7 cellular contexts compared by ENCODE assay signal in genomic region chr22:37803195-37803635, GRCh38. TPM values are rescaled to one million over a fixed set of nuclear protein-coding genes. Genes with fewer than 3 reads are reported as not detected.
DNase-seq lines count a peak whose midpoint lies in the region; ATAC-seq, FAIRE-seq and TF ChIP-seq lines count a peak whose summit lies in the region.

No MANE protein-coding gene starts in this region.

- H3K4me1 Mint-ChIP-seq in H9 = peaks cover 31 to 33% of the 10 kb centered on the region in 2 experiments

- no peaks in the 10 kb centered on the region; the same call in 1 of the 2 replicates for H3K4me1 ChIP-seq in H9 (ENCODE audit: insufficient read depth, low read length)
- peaks cover 13% of the 10 kb centered on the region for H3K4me1 ChIP-seq in PC-3 (ENCODE audit: insufficient read depth, low read length)
- H3K4me1 ChIP-seq in prostate gland (replicated peaks) = no peaks in the 10 kb centered on the region
- H3K4me1 ChIP-seq in kidney (ENCODE audit: control insufficient read depth in 1 of 2, insufficient read depth in 1 of 2, low read depth in 1 of 2, low read length in 2 of 2) = peaks cover 11 to 15% of the 10 kb centered on the region in 2 donors

- ATAC-seq in PC-3 = no peak
- ATAC-seq in GM18505 (IDR thresholded peaks at IDR 0.05; ENCODE audit: unreplicated experiment) = no peak

- no peaks in the 10 kb centered on the region for H3K36me3 ChIP-seq in PC-3 (ENCODE audit: low read depth, low read length)
- H3K36me3 ChIP-seq in prostate gland = no peaks in the 10 kb centered on the region
- no peaks in the 10 kb centered on the region for H3K36me3 ChIP-seq in kidney (ENCODE audit: control insufficient read depth in 1 of 2, insufficient read depth in 2 of 2, low read length in 2 of 2)
- no peaks in the 10 kb centered on the region for H3K36me3 ChIP-seq in MG63

- TF ChIP-seq POLR2A in prostate gland (IDR thresholded peaks at IDR 0.05) (no peak), GM18505 (IDR thresholded peaks at IDR 0.05; ENCODE audit: borderline replicate concordance, extremely low read depth, insufficient read depth, insufficient read length) (no peak)

- peak overlapping the region; percentile 10 to 81 (median 46); a peak in 3 of 7 replicates for H3K27ac Mint-ChIP-seq in H9

- peaks cover 0 to 4% of the 10 kb centered on the region in 2 experiments; a peak in 3 of 5 replicates for H3K9me3 Mint-ChIP-seq in H9

- H2BK120ac ChIP-seq in H9 (ENCODE audit: low read depth, low read length, poor library complexity, severe bottlenecking) = no peak overlapping the region

- no peak overlapping the region for H3K23ac ChIP-seq in H9 (ENCODE audit: insufficient read length, low read depth, low read length)

- H3K4me2 ChIP-seq in H9 (ENCODE audit: insufficient read depth, insufficient read length, low read length) (peak overlapping the region; percentile 87), PC-3 (ENCODE audit: low read length) (peak overlapping the region; percentile 100)

- peak overlapping the region; percentile 97 for H4K91ac ChIP-seq in H9 (ENCODE audit: insufficient read length, low read depth, low read length)

- H3K14ac ChIP-seq in H9 (ENCODE audit: insufficient read depth, low read length) = peak overlapping the region; percentile 93; the same call in 1 of the 2 replicates

- H3K27me3 Mint-ChIP-seq in H9 (ENCODE audit: low read depth) = peaks cover 67% of the 10 kb centered on the region

- no peak overlapping the region for H4K8ac ChIP-seq in H9 (replicated peaks; ENCODE audit: insufficient read length, low read depth, low read length)

- H3K9me2 ChIP-seq in PC-3 (replicated peaks; ENCODE audit: low read length) = no peaks in the 10 kb centered on the region

- H4K20me1 ChIP-seq in H9 (ENCODE audit: control insufficient read depth, insufficient read depth, insufficient read length) (no peaks in the 10 kb centered on the region), PC-3 (ENCODE audit: low read length) (peaks cover 19% of the 10 kb centered on the region)

- DNase-seq in H9 = no peak
- no peak for DNase-seq in PC-3
- no peak for DNase-seq in epithelial cell of esophagus (ENCODE audit: low read depth)
- DNase-seq in prostate gland (ENCODE audit: low spot score) = no peak
- no peak for DNase-seq in kidney
- DNase-seq in MG63 = no peak

- H2BK20ac ChIP-seq in H9 (ENCODE audit: low read depth, low read length, poor library complexity, severe bottlenecking) = no peak overlapping the region

- H3K4me3 Mint-ChIP-seq in H9 = peak overlapping the region; percentile 66 to 89

- peaks cover 13% of the 10 kb centered on the region; the same call in 1 of the 2 replicates for H3K27me3 ChIP-seq in H9 (ENCODE audit: insufficient read depth, low read length)
- no peaks in the 10 kb centered on the region for H3K27me3 ChIP-seq in PC-3 (ENCODE audit: low read length)
- H3K27me3 ChIP-seq in prostate gland (replicated peaks; ENCODE audit: insufficient read depth) = no peaks in the 10 kb centered on the region
- peaks cover 4% of the 10 kb centered on the region; the same call in 1 of the 2 replicates for H3K27me3 ChIP-seq in MG63

- intact Hi-C loops in PC-3 (cut with micrococcal nuclease) = loop anchor here (10.0 kb wide), 1 partner anchor 118 kb away; the partner anchor contains the start of gene NOL12
- intact Hi-C loops in prostate gland (cut with DNase I) = no loop called here
- intact Hi-C loops in kidney (cut with DNase I) = no loop called here

- H3K79me2 ChIP-seq in H9 (ENCODE audit: insufficient read depth, low read length) = no peaks in the 10 kb centered on the region
- H3K79me2 ChIP-seq in PC-3 (ENCODE audit: low read length) = peaks cover 22% of the 10 kb centered on the region

- peak overlapping the region; percentile 67 for H3K18ac ChIP-seq in H9 (ENCODE audit: insufficient read length, low read depth, low read length)

- no peak overlapping the region for H2BK12ac ChIP-seq in H9 (ENCODE audit: insufficient read length, low read depth, low read length)

- no peaks in the 10 kb centered on the region; a peak in 1 of 7 replicates for H3K36me3 Mint-ChIP-seq in H9 (ENCODE audit: insufficient read depth in 1 of 3, low read depth in 3 of 3)

- H2BK15ac ChIP-seq in H9 (ENCODE audit: low read depth, low read length) = no peak overlapping the region

- no peak for FAIRE-seq in kidney (lab: Jason Lieb, UNC)

- no CpG with 5 or more reads among the region's 16 CpGs for WGBS in H9 (ENCODE audit: extremely low coverage, insufficient read length, low lambda C conversion rate)
- 47% methylated on average over 16 of the region's 16 CpGs for WGBS in prostate gland

- H3K4ac ChIP-seq in H9 (ENCODE audit: low read depth, low read length) = no peak overlapping the region

- POLR2A ChIA-PET in PC-3 (lab: Charles Lee; ENCODE audit: unreplicated experiment) = no interaction called here

- H3K56ac ChIP-seq in H9 (ENCODE audit: insufficient read length, low read depth, low read length) = no peak overlapping the region

- no peaks in the 10 kb centered on the region for H3K79me1 ChIP-seq in H9 (ENCODE audit: insufficient read depth, low read depth, low read length, poor library complexity, severe bottlenecking)

- H2AFZ ChIP-seq in H9 (ENCODE audit: low read length) (no peak overlapping the region), PC-3 (ENCODE audit: low read length) (peak overlapping the region; percentile 95; the same call in 1 of the 2 replicates)

- H4K5ac ChIP-seq in H9 (ENCODE audit: insufficient read length, low read depth, low read length) = no peak overlapping the region

- H3K4me3 ChIP-seq in PC-3 (ENCODE audit: low read length) = peak overlapping the region; percentile 82
- H3K4me3 ChIP-seq in epithelial cell of esophagus (ENCODE audit: low read length) = peak overlapping the region; percentile 64
- H3K4me3 ChIP-seq in prostate gland = peak overlapping the region in 1 of 2 donors; percentile 63
- H3K4me3 ChIP-seq in kidney (ENCODE audit: low read length in 2 of 2) = peak overlapping the region in 1 of 2 donors; percentile 71
- no peak overlapping the region for H3K4me3 ChIP-seq in MG63

- CTCF ChIA-PET in PC-3 (lab: Charles Lee) = no interaction called here

- H3F3A ChIP-seq in PC-3 (ENCODE audit: low read length, unreplicated experiment) = peaks cover 15% of the 10 kb centered on the region

- H3K27ac ChIP-seq in H9 (ENCODE audit: insufficient read length, low read depth, low read length) (no peak overlapping the region), PC-3 (ENCODE audit: low read length) (no peak overlapping the region), prostate gland (peak overlapping the region; percentile 7 to 94), kidney (ENCODE audit: low read depth in 2 of 2, low read length in 2 of 2) (no peak overlapping the region)

- TF ChIP-seq CTCF in H9 (conservative IDR thresholded peaks at IDR 0.05) (no peak), PC-3 (conservative IDR thresholded peaks at IDR 0.05; ENCODE audit: low read depth, low read length) (no peak), epithelial cell of esophagus (IDR thresholded peaks at IDR 0.05; ENCODE audit: insufficient read depth, low read depth, low read length, missing control alignments) (no peak), prostate gland (IDR thresholded peaks at IDR 0.05) (no peak), kidney (IDR thresholded peaks at IDR 0.05; ENCODE audit: borderline replicate concordance, extremely low read depth, insufficient read depth) (no peak)

- H3K9me3 ChIP-seq in H9 (ENCODE audit: control insufficient read depth, low read depth, low read length) (no peaks in the 10 kb centered on the region), PC-3 (ENCODE audit: low read length) (no peaks in the 10 kb centered on the region), prostate gland (no peaks in the 10 kb centered on the region), kidney (ENCODE audit: control insufficient read depth in 1 of 2, low read length in 2 of 2) (no peaks in the 10 kb centered on the region), MG63 (no peaks in the 10 kb centered on the region)

- no peak overlapping the region for H2BK5ac ChIP-seq in H9 (ENCODE audit: insufficient read length, low read length)

- H3T11ph ChIP-seq in H9 (ENCODE audit: low read length) = no peak overlapping the region

- BruUV-seq in PC-3 (replicated peaks; lab: Mats Ljungman, UMichigan) = no TSS peak

- H3K9ac ChIP-seq in H9 (ENCODE audit: extremely low read depth, insufficient read length, low read length) (no peak overlapping the region), PC-3 (ENCODE audit: low read length) (no peak overlapping the region), kidney (ENCODE audit: low read length in 2 of 2) (peak overlapping the region in 1 of 2 donors; percentile 80)

- no peak overlapping the region for H2AK5ac ChIP-seq in H9 (ENCODE audit: insufficient read length, low read length)

- peaks cover 52% of the 10 kb centered on the region for H3K23me2 ChIP-seq in H9 (ENCODE audit: insufficient read length, low read depth, low read length, poor library complexity, severe bottlenecking)

RNA-seq across cellular contexts. Expression of gene GCAT, which starts 4.5 kb away (rescaled TPM):
- total RNA-seq in H9 (2021) = 26.9 and 28.8 TPM in 2 replicates
- 26.0 and 33.3 TPM in 2 replicates for total RNA-seq in PC-3 (2014; rRNA removed)
- total RNA-seq in prostate gland = 10 to 100 TPM; 37.8 to 92.7 TPM
- total RNA-seq in kidney = 8.9 TPM
- 35.9 TPM for polyA plus RNA-seq in kidney (ENCODE audit: insufficient read depth, low read depth, low replicate concordance)
- total RNA-seq in MG63 (2014; rRNA removed; shearing (Covaris generic); ENCODE audit: low replicate concordance) = 23.6 and 39.4 TPM in 2 replicates

RNA-seq across cellular contexts. Expression of gene GALR3, which starts 20.0 kb away (rescaled TPM):
- total RNA-seq in H9 (2021) (0.31 and 0.59 TPM in 2 replicates), PC-3 (2014; rRNA removed) (not detected in 2 replicates), prostate gland (under 1 TPM in 1 of 2 donors, not detected in 1; 0.85 TPM), kidney (not detected)
- polyA plus RNA-seq in kidney (ENCODE audit: insufficient read depth, low read depth, low replicate concordance) = not detected
- total RNA-seq in MG63 (2014; rRNA removed; shearing (Covaris generic); ENCODE audit: low replicate concordance) = not detected in 2 replicates

RNA-seq across cellular contexts. Expression of gene ANKRD54, which starts 40.9 kb away (rescaled TPM):
- 14.4 and 15.3 TPM in 2 replicates for total RNA-seq in H9 (2021)
- total RNA-seq in PC-3 (2014; rRNA removed) = 24.9 and 30.1 TPM in 2 replicates
- 10 to 100 TPM; 72.4 to 94.5 TPM for total RNA-seq in prostate gland
- 21.3 TPM for total RNA-seq in kidney
- 26.6 TPM for polyA plus RNA-seq in kidney (ENCODE audit: insufficient read depth, low read depth, low replicate concordance)
- 40.9 and 61.1 TPM in 2 replicates for total RNA-seq in MG63 (2014; rRNA removed; shearing (Covaris generic); ENCODE audit: low replicate concordance)

RNA-seq across cellular contexts. Expression of gene EIF3L, which starts 46.0 kb away (rescaled TPM):
- total RNA-seq in H9 (2021) (736 and 739 TPM in 2 replicates), PC-3 (2014; rRNA removed) (164 and 218 TPM in 2 replicates), prostate gland (100 to 1,000 TPM; 385 to 501 TPM), kidney (352 TPM)
- 376 TPM for polyA plus RNA-seq in kidney (ENCODE audit: insufficient read depth, low read depth, low replicate concordance)
- total RNA-seq in MG63 (2014; rRNA removed; shearing (Covaris generic); ENCODE audit: low replicate concordance) = 303 and 347 TPM in 2 replicates

Comparison
In these comparisons a context has a peak if more than half of its experiments do, and no peak if none do; other contexts are left out.
1. H3K27ac ChIP-seq: peak in prostate gland (2 of 2); none in H9 (single experiment), PC-3 (single experiment) and kidney (0 of 2).